8 cellular contexts compared by ENCODE assay signal in genomic region chr19:17419154-17419490, GRCh38. TPM values are rescaled to one million over a fixed set of nuclear protein-coding genes. Genes with fewer than 3 reads are reported as not detected.
A peak's percentile ranks its signal among the peaks of the same experiment; 100 is the strongest.
DNase-seq lines count a peak whose midpoint lies in the region; ATAC-seq, FAIRE-seq and TF ChIP-seq lines count a peak whose summit lies in the region.

No MANE protein-coding gene starts in this region.

- peaks cover 5% of the 10 kb centered on the region for H3K36me3 Mint-ChIP-seq in activated naive CD4-positive, alpha-beta T cell treated with anti-CD3 and anti-CD28 coated beads for 36 hours (ENCODE audit: low read depth)

- H3K27ac ChIP-seq in HepG2 (ENCODE audit: extremely low read length, insufficient read depth, low read length) (peak overlapping the region; percentile 65), tibial artery (peak overlapping the region; percentile 66 to 82)

- no peaks in the 10 kb centered on the region for H3K9me3 Mint-ChIP-seq in activated naive CD4-positive, alpha-beta T cell treated with anti-CD3 and anti-CD28 coated beads for 36 hours

- no peak for TF ChIP-seq CTCF in HepG2 (CRISPR knock-in tag; IDR thresholded peaks at IDR 0.05)
- TF ChIP-seq CTCF in tibial artery (IDR thresholded peaks at IDR 0.05): no peak

- in situ Hi-C loops in HepG2 (cut with HindIII; ENCODE audit: extremely low pct_ligation_motif_present, low pct_unique_long_range_greater_than_20kb): no loop called here

- peaks cover 14% of the 10 kb centered on the region for H3K4me1 Mint-ChIP-seq in activated naive CD4-positive, alpha-beta T cell treated with anti-CD3 and anti-CD28 coated beads for 36 hours (ENCODE audit: low read depth)

- H4K20me1 ChIP-seq in HepG2 (ENCODE audit: insufficient read depth, low read length): no peaks in the 10 kb centered on the region

- POLR2A ChIA-PET in HepG2 (lab: Yijun Ruan, JAX): interaction anchor here (0.6 to 2.0 kb wide), 12 partner anchors 10 to 440 kb away, joined by 3 to 76 read pairs (median 4); partner anchors contain the start of genes BST2 and DDA1

- H3K4me3 ChIP-seq in adipocyte (ENCODE audit: low read length) (peak overlapping the region; percentile 82), HepG2 (replicated peaks in 1 of 3; ENCODE audit: insufficient read depth in 1 of 3, low read depth in 2 of 3, low read length in 3 of 3) (peak overlapping the region; percentile 57 to 82 (median 62)), tibial artery (peak overlapping the region; percentile 66 to 88)

- H2AFZ ChIP-seq in HepG2 (ENCODE audit: low read length): no peak overlapping the region

- peak; percentile 12 for FAIRE-seq in HepG2 (lab: Jason Lieb, UNC)

- TF ChIP-seq EP300 in HepG2 (IDR thresholded peaks at IDR 0.05; ENCODE audit: low read depth in 2 of 2, low read length in 2 of 2) (no peak), HepG2 (CRISPR knock-in tag; IDR thresholded peaks at IDR 0.05; ENCODE audit: borderline replicate concordance) (no peak)

- no peaks in the 10 kb centered on the region for H3K27me3 ChIP-seq in adipocyte (replicated peaks; ENCODE audit: control insufficient read depth, insufficient read depth, low read length)
- no peaks in the 10 kb centered on the region for H3K27me3 ChIP-seq in HepG2 (ENCODE audit: control insufficient read depth in 1 of 2, insufficient read depth in 2 of 2, low read length in 2 of 2)
- peaks cover 0 to 3% of the 10 kb centered on the region in 2 donors for H3K27me3 ChIP-seq in tibial artery

- peak overlapping the region; percentile 91 for H3K4me2 ChIP-seq in HepG2 (ENCODE audit: low read depth, low read length)

- peak overlapping the region; percentile 86 for H3K9ac ChIP-seq in adipocyte (ENCODE audit: low read length)
- H3K9ac ChIP-seq in HepG2 (ENCODE audit: insufficient read depth, low read depth, low read length): peak overlapping the region; percentile 69

- no peaks in the 10 kb centered on the region for H3K79me2 ChIP-seq in HepG2 (ENCODE audit: insufficient read depth, low read length)

- WGBS in HepG2 (ENCODE audit: low lambda C conversion rate): 37% methylated on average over 6 of the region's 6 CpGs

- H3K4me1 ChIP-seq in adipocyte (ENCODE audit: control insufficient read depth, insufficient read depth, low read length): peaks cover 18% of the 10 kb centered on the region
- H3K4me1 ChIP-seq in HepG2 (ENCODE audit: insufficient read depth, low read length): peaks cover 17% of the 10 kb centered on the region
- peaks cover 0 to 13% (median 7%) of the 10 kb centered on the region in 4 donors for H3K4me1 ChIP-seq in tibial artery

- peaks cover 6% of the 10 kb centered on the region for H3K36me3 ChIP-seq in adipocyte (ENCODE audit: control insufficient read depth, insufficient read depth, low read length, severe bottlenecking)
- H3K36me3 ChIP-seq in HepG2 (replicated peaks in 1 of 2; ENCODE audit: control insufficient read depth in 1 of 2, insufficient read depth in 2 of 2, low read length in 2 of 2): peaks cover 1 to 13% of the 10 kb centered on the region in 2 experiments; a peak in 2 of 5 replicates
- peaks cover 0 to 9% (median 0%) of the 10 kb centered on the region in 3 donors for H3K36me3 ChIP-seq in tibial artery

- no peak for DNase-seq in activated naive CD4-positive, alpha-beta T cell treated with anti-CD3 and anti-CD28 coated beads for 36 hours
- no peak for DNase-seq in activated naive CD4-positive, alpha-beta T cell treated with anti-CD3 and anti-CD28 coated beads, Interleukin-2, amount 50 U/mL, for 16 hours
- no peak for DNase-seq in adipocyte (ENCODE audit: low read depth)
- no peak for DNase-seq in HepG2 (ENCODE audit: low spot score)
- no peak for DNase-seq in tibial artery
- no peak for DNase-seq in DMS79 treated with DMSO at 0.1 percent for 48 hours (lab: John Stamatoyannopoulos, UW)

- no peak for ATAC-seq in HepG2
- no peak for ATAC-seq in HG03045 (IDR thresholded peaks at IDR 0.05; ENCODE audit: unreplicated experiment)
- no peak for ATAC-seq in HG03521 (IDR thresholded peaks at IDR 0.05; ENCODE audit: unreplicated experiment)

- intact Hi-C loops in activated naive CD4-positive, alpha-beta T cell treated with anti-CD3 and anti-CD28 coated beads for 36 hours (cut with micrococcal nuclease): loop anchor here (1.0 kb wide), 5 partner anchors 14 to 152 kb away; partner anchors contain the start of genes BABAM1, BST2, DDA1 and GTPBP3
- intact Hi-C loops in HepG2 (cut with micrococcal nuclease; ENCODE audit: unreplicated experiment) (loop anchor here (1.0 kb wide), 1 partner anchor 14 kb away; the partner anchor contains the start of gene BST2), tibial artery (cut with DNase I; ENCODE audit: low total_unique reads) (no loop called here)

- TF ChIP-seq POLR2A in HepG2 (IDR thresholded peaks at IDR 0.05; ENCODE audit: insufficient read depth in 1 of 2, low read depth in 2 of 2, low read length in 2 of 2): no peak

- TSS peak; percentile 98 for BruUV-seq in HepG2 (replicated peaks; lab: Mats Ljungman, UMichigan)

- H3K27me3 Mint-ChIP-seq in activated naive CD4-positive, alpha-beta T cell treated with anti-CD3 and anti-CD28 coated beads for 36 hours (ENCODE audit: low read depth): no peaks in the 10 kb centered on the region

- H3K4me3 Mint-ChIP-seq in activated naive CD4-positive, alpha-beta T cell treated with anti-CD3 and anti-CD28 coated beads for 36 hours: peak overlapping the region; percentile 87

- H3K27ac Mint-ChIP-seq in activated naive CD4-positive, alpha-beta T cell treated with anti-CD3 and anti-CD28 coated beads for 36 hours: peak overlapping the region; percentile 87

- no peaks in the 10 kb centered on the region for H3K9me3 ChIP-seq in adipocyte (ENCODE audit: control insufficient read depth, low read length)
- H3K9me3 ChIP-seq in HepG2 (ENCODE audit: low read length): no peaks in the 10 kb centered on the region
- no peaks in the 10 kb centered on the region for H3K9me3 ChIP-seq in tibial artery

- TF ChIP-seq RAD21 in HepG2 (CRISPR knock-in tag; IDR thresholded peaks at IDR 0.05): no peak

- CTCF ChIA-PET in activated naive CD4-positive, alpha-beta T cell treated with anti-CD3 and anti-CD28 coated beads for 36 hours (lab: Charles Lee): interaction anchor here (0.8 to 1.7 kb wide), 7 partner anchors 10 to 47 kb away, joined by 3 to 8 read pairs (median 4); partner anchors contain the start of gene CCDC194
- CTCF ChIA-PET in HepG2 (lab: Yijun Ruan, JAX; ENCODE audit: low intra/inter-chr PET ratio, low total read pairs): no interaction called here

RNA-seq across cellular contexts. Expression of gene MVB12A, which starts 0.7 kb away (rescaled TPM):
- total RNA-seq in activated naive CD4-positive, alpha-beta T cell treated with anti-CD3 and anti-CD28 coated beads for 36 hours: 10 to 100 TPM; 29.3 to 32.1 TPM
- total RNA-seq in HepG2 (2016; rRNA removed; fragmentation: Illumina TruSeq; extraction: Trizol): 31.8 and 36.1 TPM in 2 replicates
- 30.1 and 30.6 TPM in 2 replicates for total RNA-seq in HepG2 (2016; cell fraction: cytosol; rRNA removed; fragmentation: Illumina TruSeq; extraction: Trizol; ENCODE audit: low read depth)
- 30.0 and 39.0 TPM in 2 replicates for total RNA-seq in HepG2 (2016; cell fraction: insoluble cytoplasmic fraction; rRNA removed; fragmentation: Illumina TruSeq; extraction: Trizol)
- 33.0 and 34.1 TPM in 2 replicates for total RNA-seq in HepG2 (2016; cell fraction: membrane; rRNA removed; fragmentation: Illumina TruSeq; extraction: Trizol)
- total RNA-seq in HepG2 (2016; cell fraction: nucleus; rRNA removed; fragmentation: Illumina TruSeq; extraction: Trizol): 18.9 and 22.8 TPM in 2 replicates
- 35.7 and 37.3 TPM in 2 replicates for polyA plus RNA-seq in HepG2 (2011; rRNA removed)
- polyA plus RNA-seq in HepG2 (2011; cell fraction: cytosol; rRNA removed): 26.1 and 39.6 TPM in 2 replicates
- 45.3 and 45.4 TPM in 2 replicates for polyA plus RNA-seq in HepG2 (2011; cell fraction: nucleus; rRNA removed)
- 14.4 and 20.3 TPM in 2 replicates for polyA plus RNA-seq in HepG2 (2012)
- polyA plus RNA-seq in HepG2 (2016; cell fraction: cytosol; fragmentation: Illumina TruSeq; extraction: Trizol; ENCODE audit: low read depth): 28.7 and 28.8 TPM in 2 replicates
- polyA plus RNA-seq in HepG2 (2016; cell fraction: insoluble cytoplasmic fraction; fragmentation: Illumina TruSeq; extraction: Trizol; ENCODE audit: low read depth): 35.0 and 39.7 TPM in 2 replicates
- 28.9 and 34.5 TPM in 2 replicates for polyA plus RNA-seq in HepG2 (2016; cell fraction: membrane; fragmentation: Illumina TruSeq; extraction: Trizol; ENCODE audit: low read depth)
- 45.9 and 46.3 TPM in 2 replicates for polyA plus RNA-seq in HepG2 (2016; cell fraction: nucleus; fragmentation: Illumina TruSeq; extraction: Trizol; ENCODE audit: insufficient read depth, low read depth)
- 24.7 and 47.5 TPM in 2 replicates for polyA minus RNA-seq in HepG2 (2011; rRNA and poly(A)+ RNA removed; ENCODE audit: low replicate concordance)
- polyA minus RNA-seq in HepG2 (2011; cell fraction: cytosol; rRNA and poly(A)+ RNA removed): 10.8 and 16.3 TPM in 2 replicates
- polyA minus RNA-seq in HepG2 (2011; cell fraction: nucleus; rRNA and poly(A)+ RNA removed): 13.8 and 16.9 TPM in 2 replicates

RNA-seq across cellular contexts. Expression of gene BST2, which starts 13.7 kb away (rescaled TPM):
- total RNA-seq in activated naive CD4-positive, alpha-beta T cell treated with anti-CD3 and anti-CD28 coated beads for 36 hours: 100 to 1,000 TPM; 117 to 121 TPM
- 39.1 and 58.8 TPM in 2 replicates for total RNA-seq in HepG2 (2016; rRNA removed; fragmentation: Illumina TruSeq; extraction: Trizol)
- 13.2 and 16.4 TPM in 2 replicates for total RNA-seq in HepG2 (2016; cell fraction: cytosol; rRNA removed; fragmentation: Illumina TruSeq; extraction: Trizol; ENCODE audit: low read depth)
- total RNA-seq in HepG2 (2016; cell fraction: insoluble cytoplasmic fraction; rRNA removed; fragmentation: Illumina TruSeq; extraction: Trizol): 39.2 and 64.4 TPM in 2 replicates
- 23.1 TPM in 2 replicates for total RNA-seq in HepG2 (2016; cell fraction: membrane; rRNA removed; fragmentation: Illumina TruSeq; extraction: Trizol)
- total RNA-seq in HepG2 (2016; cell fraction: nucleus; rRNA removed; fragmentation: Illumina TruSeq; extraction: Trizol): 45.3 and 48.7 TPM in 2 replicates
- 93.8 and 105 TPM in 2 replicates for polyA plus RNA-seq in HepG2 (2011; rRNA removed)
- 120 and 135 TPM in 2 replicates for polyA plus RNA-seq in HepG2 (2011; cell fraction: cytosol; rRNA removed)
- polyA plus RNA-seq in HepG2 (2011; cell fraction: nucleus; rRNA removed): 45.7 and 55.1 TPM in 2 replicates
- polyA plus RNA-seq in HepG2 (2012): 40.8 and 80.1 TPM in 2 replicates
- polyA plus RNA-seq in HepG2 (2016; cell fraction: cytosol; fragmentation: Illumina TruSeq; extraction: Trizol; ENCODE audit: low read depth): 20.8 and 22.8 TPM in 2 replicates
- 52.4 and 55.4 TPM in 2 replicates for polyA plus RNA-seq in HepG2 (2016; cell fraction: insoluble cytoplasmic fraction; fragmentation: Illumina TruSeq; extraction: Trizol; ENCODE audit: low read depth)
- 30.0 and 30.4 TPM in 2 replicates for polyA plus RNA-seq in HepG2 (2016; cell fraction: membrane; fragmentation: Illumina TruSeq; extraction: Trizol; ENCODE audit: low read depth)
- 103 and 116 TPM in 2 replicates for polyA plus RNA-seq in HepG2 (2016; cell fraction: nucleus; fragmentation: Illumina TruSeq; extraction: Trizol; ENCODE audit: insufficient read depth, low read depth)
- polyA minus RNA-seq in HepG2 (2011; rRNA and poly(A)+ RNA removed; ENCODE audit: low replicate concordance): 56.6 and 402 TPM in 2 replicates
- 23.0 and 24.4 TPM in 2 replicates for polyA minus RNA-seq in HepG2 (2011; cell fraction: cytosol; rRNA and poly(A)+ RNA removed)
- 13.5 and 26.4 TPM in 2 replicates for polyA minus RNA-seq in HepG2 (2011; cell fraction: nucleus; rRNA and poly(A)+ RNA removed)

RNA-seq across cellular contexts. Expression of gene CCDC194, which starts 25.1 kb away (rescaled TPM):
- total RNA-seq in activated naive CD4-positive, alpha-beta T cell treated with anti-CD3 and anti-CD28 coated beads for 36 hours: under 1 TPM; 0.83 to 0.89 TPM
- 0.13 TPM in 1 of 2 replicates, not detected in the other for total RNA-seq in HepG2 (2016; rRNA removed; fragmentation: Illumina TruSeq; extraction: Trizol)
- not detected in 2 replicates for total RNA-seq in HepG2 (2016; cell fraction: cytosol; rRNA removed; fragmentation: Illumina TruSeq; extraction: Trizol; ENCODE audit: low read depth)
- 0.22 TPM in 1 of 2 replicates, not detected in the other for total RNA-seq in HepG2 (2016; cell fraction: insoluble cytoplasmic fraction; rRNA removed; fragmentation: Illumina TruSeq; extraction: Trizol)
- not detected in 2 replicates for total RNA-seq in HepG2 (2016; cell fraction: membrane; rRNA removed; fragmentation: Illumina TruSeq; extraction: Trizol)
- 0.50 TPM in 1 of 2 replicates, not detected in the other for total RNA-seq in HepG2 (2016; cell fraction: nucleus; rRNA removed; fragmentation: Illumina TruSeq; extraction: Trizol)
- polyA plus RNA-seq in HepG2 (2011; rRNA removed): 0.21 and 0.35 TPM in 2 replicates
- 0.08 TPM in 1 of 2 replicates, not detected in the other for polyA plus RNA-seq in HepG2 (2011; cell fraction: cytosol; rRNA removed)
- 1.5 and 2.7 TPM in 2 replicates for polyA plus RNA-seq in HepG2 (2011; cell fraction: nucleus; rRNA removed)
- polyA plus RNA-seq in HepG2 (2012): 0.60 and 0.69 TPM in 2 replicates
- polyA plus RNA-seq in HepG2 (2016; cell fraction: cytosol; fragmentation: Illumina TruSeq; extraction: Trizol; ENCODE audit: low read depth): not detected in 2 replicates
- not detected in 2 replicates for polyA plus RNA-seq in HepG2 (2016; cell fraction: insoluble cytoplasmic fraction; fragmentation: Illumina TruSeq; extraction: Trizol; ENCODE audit: low read depth)
- not detected in 2 replicates for polyA plus RNA-seq in HepG2 (2016; cell fraction: membrane; fragmentation: Illumina TruSeq; extraction: Trizol; ENCODE audit: low read depth)
- 0.62 and 1.2 TPM in 2 replicates for polyA plus RNA-seq in HepG2 (2016; cell fraction: nucleus; fragmentation: Illumina TruSeq; extraction: Trizol; ENCODE audit: insufficient read depth, low read depth)
- polyA minus RNA-seq in HepG2 (2011; rRNA and poly(A)+ RNA removed; ENCODE audit: low replicate concordance): 3.3 TPM in 1 of 2 replicates, not detected in the other
- polyA minus RNA-seq in HepG2 (2011; cell fraction: cytosol; rRNA and poly(A)+ RNA removed): not detected in 2 replicates
- polyA minus RNA-seq in HepG2 (2011; cell fraction: nucleus; rRNA and poly(A)+ RNA removed): 1.9 and 3.0 TPM in 2 replicates

RNA-seq across cellular contexts. Expression of gene TMEM221, which starts 29.3 kb away (rescaled TPM):
- not detected for total RNA-seq in activated naive CD4-positive, alpha-beta T cell treated with anti-CD3 and anti-CD28 coated beads for 36 hours
- 0.55 and 0.77 TPM in 2 replicates for total RNA-seq in HepG2 (2016; rRNA removed; fragmentation: Illumina TruSeq; extraction: Trizol)
- 0.51 and 0.53 TPM in 2 replicates for total RNA-seq in HepG2 (2016; cell fraction: cytosol; rRNA removed; fragmentation: Illumina TruSeq; extraction: Trizol; ENCODE audit: low read depth)
- total RNA-seq in HepG2 (2016; cell fraction: insoluble cytoplasmic fraction; rRNA removed; fragmentation: Illumina TruSeq; extraction: Trizol): 0.39 and 0.50 TPM in 2 replicates
- 0.46 and 0.62 TPM in 2 replicates for total RNA-seq in HepG2 (2016; cell fraction: membrane; rRNA removed; fragmentation: Illumina TruSeq; extraction: Trizol)
- total RNA-seq in HepG2 (2016; cell fraction: nucleus; rRNA removed; fragmentation: Illumina TruSeq; extraction: Trizol): 0.94 and 1.4 TPM in 2 replicates
- polyA plus RNA-seq in HepG2 (2011; rRNA removed): 0.27 and 0.33 TPM in 2 replicates
- 0.19 and 0.24 TPM in 2 replicates for polyA plus RNA-seq in HepG2 (2011; cell fraction: cytosol; rRNA removed)
- polyA plus RNA-seq in HepG2 (2011; cell fraction: nucleus; rRNA removed): 0.61 and 0.64 TPM in 2 replicates
- polyA plus RNA-seq in HepG2 (2012): 0.43 and 0.50 TPM in 2 replicates
- 0.25 and 0.32 TPM in 2 replicates for polyA plus RNA-seq in HepG2 (2016; cell fraction: cytosol; fragmentation: Illumina TruSeq; extraction: Trizol; ENCODE audit: low read depth)
- 0.28 and 0.31 TPM in 2 replicates for polyA plus RNA-seq in HepG2 (2016; cell fraction: insoluble cytoplasmic fraction; fragmentation: Illumina TruSeq; extraction: Trizol; ENCODE audit: low read depth)
- polyA plus RNA-seq in HepG2 (2016; cell fraction: membrane; fragmentation: Illumina TruSeq; extraction: Trizol; ENCODE audit: low read depth): 0.24 and 0.40 TPM in 2 replicates
- 1.3 and 2.0 TPM in 2 replicates for polyA plus RNA-seq in HepG2 (2016; cell fraction: nucleus; fragmentation: Illumina TruSeq; extraction: Trizol; ENCODE audit: insufficient read depth, low read depth)
- 0.14 and 0.36 TPM in 2 replicates for polyA minus RNA-seq in HepG2 (2011; rRNA and poly(A)+ RNA removed; ENCODE audit: low replicate concordance)
- polyA minus RNA-seq in HepG2 (2011; cell fraction: cytosol; rRNA and poly(A)+ RNA removed): not detected in 2 replicates
- 0.52 TPM in 1 of 2 replicates, not detected in the other for polyA minus RNA-seq in HepG2 (2011; cell fraction: nucleus; rRNA and poly(A)+ RNA removed)

RNA-seq across cellular contexts. Expression of gene NXNL1, which starts 41.6 kb away (rescaled TPM):
- total RNA-seq in activated naive CD4-positive, alpha-beta T cell treated with anti-CD3 and anti-CD28 coated beads for 36 hours: not detected
- total RNA-seq in HepG2 (2016; rRNA removed; fragmentation: Illumina TruSeq; extraction: Trizol): not detected in 2 replicates
- total RNA-seq in HepG2 (2016; cell fraction: cytosol; rRNA removed; fragmentation: Illumina TruSeq; extraction: Trizol; ENCODE audit: low read depth): not detected in 2 replicates
- total RNA-seq in HepG2 (2016; cell fraction: insoluble cytoplasmic fraction; rRNA removed; fragmentation: Illumina TruSeq; extraction: Trizol): not detected in 2 replicates
- total RNA-seq in HepG2 (2016; cell fraction: membrane; rRNA removed; fragmentation: Illumina TruSeq; extraction: Trizol): not detected in 2 replicates
- not detected in 2 replicates for total RNA-seq in HepG2 (2016; cell fraction: nucleus; rRNA removed; fragmentation: Illumina TruSeq; extraction: Trizol)
- not detected in 2 replicates for polyA plus RNA-seq in HepG2 (2011; rRNA removed)
- polyA plus RNA-seq in HepG2 (2011; cell fraction: cytosol; rRNA removed): not detected in 2 replicates
- not detected in 2 replicates for polyA plus RNA-seq in HepG2 (2011; cell fraction: nucleus; rRNA removed)
- polyA plus RNA-seq in HepG2 (2012): not detected in 2 replicates
- not detected in 2 replicates for polyA plus RNA-seq in HepG2 (2016; cell fraction: cytosol; fragmentation: Illumina TruSeq; extraction: Trizol; ENCODE audit: low read depth)
- not detected in 2 replicates for polyA plus RNA-seq in HepG2 (2016; cell fraction: insoluble cytoplasmic fraction; fragmentation: Illumina TruSeq; extraction: Trizol; ENCODE audit: low read depth)
- not detected in 2 replicates for polyA plus RNA-seq in HepG2 (2016; cell fraction: membrane; fragmentation: Illumina TruSeq; extraction: Trizol; ENCODE audit: low read depth)
- not detected in 2 replicates for polyA plus RNA-seq in HepG2 (2016; cell fraction: nucleus; fragmentation: Illumina TruSeq; extraction: Trizol; ENCODE audit: insufficient read depth, low read depth)
- not detected in 2 replicates for polyA minus RNA-seq in HepG2 (2011; rRNA and poly(A)+ RNA removed; ENCODE audit: low replicate concordance)
- polyA minus RNA-seq in HepG2 (2011; cell fraction: cytosol; rRNA and poly(A)+ RNA removed): not detected in 2 replicates
- polyA minus RNA-seq in HepG2 (2011; cell fraction: nucleus; rRNA and poly(A)+ RNA removed): not detected in 2 replicates
